Comparison of ENCODE assay signal across 24 cellular contexts in genomic region chr16:80176114-80176513, GRCh38.
A peak's percentile ranks its signal among the peaks of the same experiment; 100 is the strongest.
DNase-seq lines count a peak whose midpoint lies in the region; ATAC-seq and TF ChIP-seq lines count a peak whose summit lies in the region.
"Had no signal": no experiment of that assay in that cellular context is flagged by ENCODE, and none has a peak within 500 bp of the region (broad histone marks: within the 10 kb centered on the region; RNA-seq: fewer than 3 reads in every experiment).

No MANE protein-coding gene starts in this region.

- POLR2A ChIA-PET in SK-N-SH (lab: Yijun Ruan, JAX): no interaction called here

- TF ChIP-seq POLR2A in body of pancreas (IDR thresholded peaks at IDR 0.05): no peak
- no peak for TF ChIP-seq POLR2A in erythroblast (IDR thresholded peaks at IDR 0.05; ENCODE audit: low read length)

- H3K27me3 ChIP-seq in SK-N-SH (ENCODE audit: insufficient read depth) (no peaks in the 10 kb centered on the region), MG63 (no peaks in the 10 kb centered on the region), body of pancreas (no peaks in the 10 kb centered on the region)
- H3K27me3 ChIP-seq: BLaER1 treated with 17β-estradiol and CSF1 and Interleukin-3, amounts not matched to agents 10 nM and 100 nM; brain microvascular endothelial cell; hepatocyte had no signal

- no peaks in the 10 kb centered on the region for H4K20me1 ChIP-seq in SK-N-SH (ENCODE audit: insufficient read depth)
- H4K20me1 ChIP-seq: BLaER1 treated with 17β-estradiol and CSF1 and Interleukin-3, amounts not matched to agents 10 nM and 100 nM had no signal

- H3K9me3 ChIP-seq in SK-N-SH (no peaks in the 10 kb centered on the region), MG63 (no peaks in the 10 kb centered on the region), body of pancreas (no peaks in the 10 kb centered on the region)
- H3K9me3 ChIP-seq: BLaER1 treated with 17β-estradiol and CSF1 and Interleukin-3, amounts not matched to agents 10 nM and 100 nM had no signal

- no peak overlapping the region for H3K4me2 ChIP-seq in SK-N-SH
- H3K4me2 ChIP-seq: BLaER1 treated with 17β-estradiol and CSF1 and Interleukin-3, amounts not matched to agents 10 nM and 100 nM; hepatocyte had no signal

- ATAC-seq in SK-N-SH treated with all-trans-retinoic acid at 6 μM for 48 hours (no peak), body of pancreas (no peak)
- ATAC-seq: sciatic nerve had no signal

- H3K9me2 ChIP-seq in SK-N-SH: no peaks in the 10 kb centered on the region

- H3K36me3 ChIP-seq in SK-N-SH (replicated peaks in 1 of 2; ENCODE audit: control insufficient read depth in 1 of 2, insufficient read depth in 2 of 2, low read length in 1 of 2) (no peaks in the 10 kb centered on the region), MG63 (no peaks in the 10 kb centered on the region), body of pancreas (replicated peaks in 1 of 2; ENCODE audit: insufficient read depth in 1 of 2, low read depth in 2 of 2) (no peaks in the 10 kb centered on the region)
- H3K36me3 ChIP-seq: BLaER1 treated with 17β-estradiol and CSF1 and Interleukin-3, amounts not matched to agents 10 nM and 100 nM; brain microvascular endothelial cell had no signal

- H3K4me3 ChIP-seq in SK-N-SH (ENCODE audit: low read depth in 2 of 2, low read length in 1 of 2) (no peak overlapping the region), MG63 (no peak overlapping the region), body of pancreas (no peak overlapping the region)
- H3K4me3 ChIP-seq: BLaER1 treated with 17β-estradiol and CSF1 and Interleukin-3, amounts not matched to agents 10 nM and 100 nM; hepatocyte had no signal

- H3K79me2 ChIP-seq in SK-N-SH (ENCODE audit: insufficient read depth): no peaks in the 10 kb centered on the region
- H3K79me2 ChIP-seq: hepatocyte had no signal

- H3K27ac ChIP-seq in SK-N-SH (ENCODE audit: low read depth in 2 of 2, low read length in 1 of 2) (no peak overlapping the region), body of pancreas (no peak overlapping the region)
- H3K27ac ChIP-seq: BLaER1 treated with 17β-estradiol and CSF1 and Interleukin-3, amounts not matched to agents 10 nM and 100 nM; brain microvascular endothelial cell; hepatocyte had no signal

- H3F3A ChIP-seq in SK-N-SH (replicated peaks; ENCODE audit: insufficient read depth): no peaks in the 10 kb centered on the region

- DNase-seq in SK-N-SH: no peak
- DNase-seq in MG63: peak; percentile 39
- peak; percentile 25 for DNase-seq in fibroblast of gingiva (ENCODE audit: low read depth)
- DNase-seq in stromal cell of bone marrow (ENCODE audit: low read depth): peak; percentile 15
- DNase-seq in body of pancreas: no peak
- no peak for DNase-seq in activated T-cell treated with anti-CD3 and anti-CD28 coated beads for 4 hours
- DNase-seq in erythroblast (lab: John Stamatoyannopoulos, UW): no peak
- DNase-seq: 8988T; activated B cell treated with CpG ODN at 0.5 μM for 24 hours; activated CD4-positive, alpha-beta memory T cell treated with anti-CD3 and anti-CD28 coated beads for 36 hours; activated effector memory CD4-positive, alpha-beta T cell treated with Interleukin-2 at 50 U/mL for 16 hours; activated naive CD8-positive, alpha-beta T cell treated with anti-CD3 and anti-CD28 coated beads, Interleukin-2, amount 10 ng/mL, durations not matched to agents 7 days and 5 days; brain microvascular endothelial cell; Calu3; immature natural killer cell; MV-4-11; NCI-H2171; posterior cingulate gyrus; stimulated activated CD8-positive, alpha-beta memory T cell treated with anti-CD3 and anti-CD28 coated beads, Interleukin-4, amount 100 ng/mL, for 48 hours; T1000 had no signal

- TF ChIP-seq EP300 in SK-N-SH (IDR thresholded peaks at IDR 0.05; ENCODE audit: borderline replicate concordance in 1 of 2, low read depth in 1 of 2, low read length in 1 of 2): no peak

- H3K9ac ChIP-seq in SK-N-SH: no peak overlapping the region
- H3K9ac ChIP-seq: BLaER1 treated with 17β-estradiol and CSF1 and Interleukin-3, amounts not matched to agents 10 nM and 100 nM had no signal

- H3K4me1 ChIP-seq in SK-N-SH (ENCODE audit: control insufficient read depth in 1 of 2, insufficient read depth in 2 of 2, low read depth in 1 of 2, low read length in 1 of 2) (no peaks in the 10 kb centered on the region), body of pancreas (no peaks in the 10 kb centered on the region)
- H3K4me1 ChIP-seq: BLaER1 treated with 17β-estradiol and CSF1 and Interleukin-3, amounts not matched to agents 10 nM and 100 nM had no signal

- TF ChIP-seq CTCF in SK-N-SH (IDR thresholded peaks at IDR 0.05): no peak
- TF ChIP-seq CTCF in body of pancreas (IDR thresholded peaks at IDR 0.05): no peak

- CTCF ChIA-PET in SK-N-SH (lab: Yijun Ruan, JAX): no interaction called here

- TF ChIP-seq RAD21 in SK-N-SH (IDR thresholded peaks at IDR 0.05; ENCODE audit: low read length): no peak

- 21% methylated on average over 1 of the region's 1 CpG for WGBS in SK-N-SH (ENCODE audit: low lambda C conversion rate)
- 65 to 70% methylated on average over 1 of the region's 1 CpG for WGBS in body of pancreas, 2 donors

- intact Hi-C loops in body of pancreas (cut with DNase I): no loop called here

- H2AFZ ChIP-seq in SK-N-SH (ENCODE audit: low read depth): no peak overlapping the region
- H2AFZ ChIP-seq: hepatocyte had no signal

TF ChIP-seq in SK-N-SH treated with all-trans-retinoic acid at 6 μM for 48 hours, 23 proteins besides CTCF, POLR2A, EP300 and RAD21:
- TF ChIP-seq ZNF70 (CRISPR knock-in tag; IDR thresholded peaks at IDR 0.05): no peak
- TF ChIP-seq ZNF8 (CRISPR knock-in tag; IDR thresholded peaks at IDR 0.05): no peak
- no peak for TF ChIP-seq PPARA (CRISPR knock-in tag; IDR thresholded peaks at IDR 0.05; ENCODE audit: borderline replicate concordance)
- TF ChIP-seq ZFP3 (CRISPR knock-in tag; IDR thresholded peaks at IDR 0.05): peak; percentile 43; the same call in 1 of the 2 replicates

TF ChIP-seq in SK-N-SH, 30 proteins besides CTCF, POLR2A, EP300 and RAD21 (continues in another document):
- TF ChIP-seq SMC3 (IDR thresholded peaks at IDR 0.05; ENCODE audit: low read depth, low read length) (no peak), RXRA (IDR thresholded peaks at IDR 0.05; ENCODE audit: borderline replicate concordance, low read depth) (no peak), ELF1 (IDR thresholded peaks at IDR 0.05) (no peak), SIN3A (IDR thresholded peaks at IDR 0.05; ENCODE audit: borderline replicate concordance, low read depth, low read length) (no peak), TCF12 (IDR thresholded peaks at IDR 0.05) (no peak), GABPA (IDR thresholded peaks at IDR 0.05; ENCODE audit: low read depth) (no peak), YY1 (IDR thresholded peaks at IDR 0.05; ENCODE audit: low read depth) (no peak), TEAD4 (IDR thresholded peaks at IDR 0.05; ENCODE audit: borderline replicate concordance, insufficient read depth) (no peak), FOXJ3 (CRISPR knock-in tag; IDR thresholded peaks at IDR 0.05) (no peak), POLR2AphosphoS5 (IDR thresholded peaks at IDR 0.05; ENCODE audit: low read depth, low read length) (no peak), RCOR1 (IDR thresholded peaks at IDR 0.05; ENCODE audit: low read length) (no peak), MXI1 (IDR thresholded peaks at IDR 0.05; ENCODE audit: low read depth, low read length) (no peak), FOSL2 (IDR thresholded peaks at IDR 0.05; ENCODE audit: borderline replicate concordance, low read depth) (no peak)
- TF ChIP-seq, protein P1, sequence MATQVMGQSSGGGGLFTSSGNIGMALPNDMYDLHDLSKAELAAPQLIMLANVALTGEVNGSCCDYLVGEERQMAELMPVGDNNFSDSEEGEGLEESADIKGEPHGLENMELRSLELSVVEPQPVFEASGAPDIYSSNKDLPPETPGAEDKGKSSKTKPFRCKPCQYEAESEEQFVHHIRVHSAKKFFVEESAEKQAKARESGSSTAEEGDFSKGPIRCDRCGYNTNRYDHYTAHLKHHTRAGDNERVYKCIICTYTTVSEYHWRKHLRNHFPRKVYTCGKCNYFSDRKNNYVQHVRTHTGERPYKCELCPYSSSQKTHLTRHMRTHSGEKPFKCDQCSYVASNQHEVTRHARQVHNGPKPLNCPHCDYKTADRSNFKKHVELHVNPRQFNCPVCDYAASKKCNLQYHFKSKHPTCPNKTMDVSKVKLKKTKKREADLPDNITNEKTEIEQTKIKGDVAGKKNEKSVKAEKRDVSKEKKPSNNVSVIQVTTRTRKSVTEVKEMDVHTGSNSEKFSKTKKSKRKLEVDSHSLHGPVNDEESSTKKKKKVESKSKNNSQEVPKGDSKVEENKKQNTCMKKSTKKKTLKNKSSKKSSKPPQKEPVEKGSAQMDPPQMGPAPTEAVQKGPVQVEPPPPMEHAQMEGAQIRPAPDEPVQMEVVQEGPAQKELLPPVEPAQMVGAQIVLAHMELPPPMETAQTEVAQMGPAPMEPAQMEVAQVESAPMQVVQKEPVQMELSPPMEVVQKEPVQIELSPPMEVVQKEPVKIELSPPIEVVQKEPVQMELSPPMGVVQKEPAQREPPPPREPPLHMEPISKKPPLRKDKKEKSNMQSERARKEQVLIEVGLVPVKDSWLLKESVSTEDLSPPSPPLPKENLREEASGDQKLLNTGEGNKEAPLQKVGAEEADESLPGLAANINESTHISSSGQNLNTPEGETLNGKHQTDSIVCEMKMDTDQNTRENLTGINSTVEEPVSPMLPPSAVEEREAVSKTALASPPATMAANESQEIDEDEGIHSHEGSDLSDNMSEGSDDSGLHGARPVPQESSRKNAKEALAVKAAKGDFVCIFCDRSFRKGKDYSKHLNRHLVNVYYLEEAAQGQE (IDR thresholded peaks at IDR 0.05; ENCODE audit: low read depth, low read length): no peak
- TF ChIP-seq, protein P2, sequence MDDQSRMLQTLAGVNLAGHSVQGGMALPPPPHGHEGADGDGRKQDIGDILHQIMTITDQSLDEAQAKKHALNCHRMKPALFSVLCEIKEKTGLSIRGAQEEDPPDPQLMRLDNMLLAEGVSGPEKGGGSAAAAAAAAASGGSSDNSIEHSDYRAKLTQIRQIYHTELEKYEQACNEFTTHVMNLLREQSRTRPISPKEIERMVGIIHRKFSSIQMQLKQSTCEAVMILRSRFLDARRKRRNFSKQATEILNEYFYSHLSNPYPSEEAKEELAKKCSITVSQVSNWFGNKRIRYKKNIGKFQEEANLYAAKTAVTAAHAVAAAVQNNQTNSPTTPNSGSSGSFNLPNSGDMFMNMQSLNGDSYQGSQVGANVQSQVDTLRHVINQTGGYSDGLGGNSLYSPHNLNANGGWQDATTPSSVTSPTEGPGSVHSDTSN (IDR thresholded peaks at IDR 0.05): no peak
- TF ChIP-seq, protein P3, sequence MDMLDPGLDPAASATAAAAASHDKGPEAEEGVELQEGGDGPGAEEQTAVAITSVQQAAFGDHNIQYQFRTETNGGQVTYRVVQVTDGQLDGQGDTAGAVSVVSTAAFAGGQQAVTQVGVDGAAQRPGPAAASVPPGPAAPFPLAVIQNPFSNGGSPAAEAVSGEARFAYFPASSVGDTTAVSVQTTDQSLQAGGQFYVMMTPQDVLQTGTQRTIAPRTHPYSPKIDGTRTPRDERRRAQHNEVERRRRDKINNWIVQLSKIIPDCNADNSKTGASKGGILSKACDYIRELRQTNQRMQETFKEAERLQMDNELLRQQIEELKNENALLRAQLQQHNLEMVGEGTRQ (IDR thresholded peaks at IDR 0.05; ENCODE audit: borderline replicate concordance, low read depth, low read length): no peak

Comparison
In these comparisons a context has a peak if more than half of its experiments do, and no peak if none do; other contexts are left out.
1. DNase-seq: peak in MG63 (single experiment), fibroblast of gingiva (single experiment) and stromal cell of bone marrow (single experiment); none in SK-N-SH (single experiment), body of pancreas (0 of 4), activated T-cell treated with anti-CD3 and anti-CD28 coated beads for 4 hours (single experiment) and erythroblast (0 of 2).